In the genomic region with DNA sequence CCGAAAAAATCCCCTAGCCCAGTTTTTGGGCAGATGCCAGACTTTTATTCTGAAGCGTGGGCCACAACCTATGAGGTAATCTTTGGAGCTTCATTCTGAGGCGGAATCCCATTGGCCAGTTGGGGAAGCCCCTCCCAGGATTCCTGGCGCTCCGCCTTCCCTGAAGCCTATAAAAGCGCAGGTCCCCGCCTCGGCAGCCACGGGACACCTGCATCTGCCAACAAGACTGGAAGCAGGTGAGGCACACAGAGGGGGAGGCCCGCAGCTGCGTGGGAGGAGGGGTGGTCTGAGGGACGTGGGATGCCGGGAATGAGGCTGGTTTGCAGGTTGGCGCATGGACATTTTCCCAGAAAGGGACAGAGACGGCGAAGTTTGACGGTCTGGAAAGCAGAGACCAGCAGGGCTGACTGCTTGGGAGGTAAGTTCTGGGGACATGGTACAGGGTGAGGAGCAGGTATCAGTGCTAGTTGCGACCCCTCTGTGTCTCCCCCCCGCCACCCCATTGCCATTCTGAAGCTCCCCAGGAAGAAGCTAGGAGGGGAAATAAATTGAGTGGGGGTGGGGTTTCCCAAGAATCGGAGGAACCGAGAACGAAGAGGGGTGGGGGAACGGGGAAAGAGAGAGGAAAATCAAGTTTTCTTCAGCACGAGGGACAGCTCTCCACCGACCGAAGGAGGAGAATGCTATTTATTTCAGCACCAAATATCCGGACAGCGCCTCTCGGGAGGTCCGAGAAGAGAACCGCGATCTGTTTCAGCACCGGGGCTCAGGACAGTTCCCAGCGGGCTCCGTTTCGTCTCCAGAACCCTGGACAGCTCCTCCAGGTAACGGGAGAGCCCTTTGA, we compare ENCODE assay signal across 1 cellular context.
TF ChIP-seq lines count a peak whose summit lies in the region.

No MANE protein-coding gene starts in this region.

TF ChIP-seq in SK-N-SH treated with all-trans-retinoic acid at 6 μM for 48 hours, 23 proteins besides CTCF, POLR2A, EP300 and RAD21 (continued from another document):
- TF ChIP-seq, protein P1, sequence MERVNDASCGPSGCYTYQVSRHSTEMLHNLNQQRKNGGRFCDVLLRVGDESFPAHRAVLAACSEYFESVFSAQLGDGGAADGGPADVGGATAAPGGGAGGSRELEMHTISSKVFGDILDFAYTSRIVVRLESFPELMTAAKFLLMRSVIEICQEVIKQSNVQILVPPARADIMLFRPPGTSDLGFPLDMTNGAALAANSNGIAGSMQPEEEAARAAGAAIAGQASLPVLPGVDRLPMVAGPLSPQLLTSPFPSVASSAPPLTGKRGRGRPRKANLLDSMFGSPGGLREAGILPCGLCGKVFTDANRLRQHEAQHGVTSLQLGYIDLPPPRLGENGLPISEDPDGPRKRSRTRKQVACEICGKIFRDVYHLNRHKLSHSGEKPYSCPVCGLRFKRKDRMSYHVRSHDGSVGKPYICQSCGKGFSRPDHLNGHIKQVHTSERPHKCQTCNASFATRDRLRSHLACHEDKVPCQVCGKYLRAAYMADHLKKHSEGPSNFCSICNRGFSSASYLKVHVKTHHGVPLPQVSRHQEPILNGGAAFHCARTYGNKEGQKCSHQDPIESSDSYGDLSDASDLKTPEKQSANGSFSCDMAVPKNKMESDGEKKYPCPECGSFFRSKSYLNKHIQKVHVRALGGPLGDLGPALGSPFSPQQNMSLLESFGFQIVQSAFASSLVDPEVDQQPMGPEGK (CRISPR knock-in tag; IDR thresholded peaks at IDR 0.05; ENCODE audit: borderline replicate concordance): peak; percentile 65; the same call in 1 of the 2 replicates
- TF ChIP-seq, protein P2, sequence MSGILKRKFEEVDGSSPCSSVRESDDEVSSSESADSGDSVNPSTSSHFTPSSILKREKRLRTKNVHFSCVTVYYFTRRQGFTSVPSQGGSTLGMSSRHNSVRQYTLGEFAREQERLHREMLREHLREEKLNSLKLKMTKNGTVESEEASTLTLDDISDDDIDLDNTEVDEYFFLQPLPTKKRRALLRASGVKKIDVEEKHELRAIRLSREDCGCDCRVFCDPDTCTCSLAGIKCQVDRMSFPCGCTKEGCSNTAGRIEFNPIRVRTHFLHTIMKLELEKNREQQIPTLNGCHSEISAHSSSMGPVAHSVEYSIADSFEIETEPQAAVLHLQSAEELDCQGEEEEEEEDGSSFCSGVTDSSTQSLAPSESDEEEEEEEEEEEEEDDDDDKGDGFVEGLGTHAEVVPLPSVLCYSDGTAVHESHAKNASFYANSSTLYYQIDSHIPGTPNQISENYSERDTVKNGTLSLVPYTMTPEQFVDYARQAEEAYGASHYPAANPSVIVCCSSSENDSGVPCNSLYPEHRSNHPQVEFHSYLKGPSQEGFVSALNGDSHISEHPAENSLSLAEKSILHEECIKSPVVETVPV (CRISPR knock-in tag; IDR thresholded peaks at IDR 0.05): no peak
